ENCODE assay signal across 8 cellular contexts in the genomic region with DNA sequence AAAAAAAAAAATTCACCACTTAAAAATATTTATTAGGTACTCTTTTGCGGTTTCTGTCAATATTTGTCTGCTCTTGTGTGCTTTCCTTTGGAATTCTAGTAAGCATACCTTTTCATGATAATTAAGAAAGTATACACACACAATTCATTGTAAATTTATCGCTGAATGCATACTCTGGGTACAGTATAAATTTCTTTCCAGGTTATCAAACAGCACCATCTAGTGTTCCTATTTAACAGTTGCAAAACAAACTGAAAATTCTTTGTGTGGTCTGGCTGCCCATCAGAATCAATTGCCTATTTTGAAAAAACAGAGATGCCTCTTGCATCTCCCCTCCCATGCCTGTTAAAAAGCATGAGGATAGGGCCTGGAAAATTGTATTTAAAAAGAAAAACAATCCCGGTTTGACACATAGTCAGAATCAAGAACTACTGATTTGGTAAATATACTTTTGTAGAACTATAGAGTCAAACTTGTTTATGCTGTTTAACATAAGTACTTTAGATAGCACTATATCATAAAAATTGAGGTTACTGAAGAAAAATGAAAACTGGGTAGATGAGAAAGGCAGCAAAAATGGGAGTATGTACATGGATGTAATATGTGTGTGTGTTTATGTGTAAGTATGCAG. TPM values are rescaled to one million over a fixed set of nuclear protein-coding genes. Genes with fewer than 3 reads are reported as not detected.
DNase-seq lines count a peak whose midpoint lies in the region; ATAC-seq and TF ChIP-seq lines count a peak whose summit lies in the region.

No MANE protein-coding gene starts in this region.

- H3K9ac ChIP-seq in mammary epithelial cell (ENCODE audit: insufficient read depth, low read length) (no peak overlapping the region), liver (ENCODE audit: low read depth in 1 of 2, low read length in 2 of 2) (no peak overlapping the region)

- CTCF ChIA-PET in mammary epithelial cell (lab: Charles Lee; ENCODE audit: low non-redundant PET) = no interaction called here

- H3K4me3 ChIP-seq in mammary epithelial cell (replicated peaks in 1 of 3; ENCODE audit: insufficient read depth in 1 of 3, low read depth in 2 of 3, low read length in 3 of 3) (no peak overlapping the region), liver (ENCODE audit: low read depth in 1 of 3, low read length in 3 of 3) (no peak overlapping the region)
- no peak overlapping the region for H3K4me3 ChIP-seq in effector memory CD4-positive, alpha-beta T cell (ENCODE audit: insufficient read depth, low read depth, low read length, poor library complexity, severe bottlenecking)

- peaks cover 66% of the 10 kb centered on the region for H3K79me2 ChIP-seq in mammary epithelial cell (ENCODE audit: insufficient read depth, low read length)

- H3K4me1 ChIP-seq in mammary epithelial cell (ENCODE audit: insufficient read depth, low read length) (peaks cover 7% of the 10 kb centered on the region), liver (ENCODE audit: control insufficient read depth in 4 of 4, insufficient read depth in 4 of 4, low read length in 3 of 4) (peaks cover 0 to 20% (median 12%) of the 10 kb centered on the region in 4 donors)
- H3K4me1 ChIP-seq in effector memory CD4-positive, alpha-beta T cell (ENCODE audit: control insufficient read depth, insufficient read depth, low read length, poor library complexity, severe bottlenecking) = no peaks in the 10 kb centered on the region

- peak; percentile 59 for DNase-seq in AG08395 (ENCODE audit: low spot score)
- DNase-seq in GM13977 (ENCODE audit: low spot score) = no peak
- peak; percentile 45 for DNase-seq in NCI-H446 treated with DMSO at 0.1 percent for 48 hours (lab: John Stamatoyannopoulos, UW)
- peak; percentile 26 for DNase-seq in mammary epithelial cell
- DNase-seq in effector memory CD4-positive, alpha-beta T cell = no peak
- DNase-seq in nucleus accumbens (lab: John Stamatoyannopoulos, UW) = no peak

- no peaks in the 10 kb centered on the region for H3K27me3 ChIP-seq in mammary epithelial cell (ENCODE audit: insufficient read depth, low read length)
- no peaks in the 10 kb centered on the region for H3K27me3 ChIP-seq in liver (ENCODE audit: control insufficient read depth in 4 of 4, insufficient read depth in 4 of 4, low read length in 3 of 4)
- no peaks in the 10 kb centered on the region for H3K27me3 ChIP-seq in effector memory CD4-positive, alpha-beta T cell (replicated peaks; ENCODE audit: control insufficient read depth, insufficient read depth, low read length, poor library complexity, severe bottlenecking)

- no peak overlapping the region for H2AFZ ChIP-seq in mammary epithelial cell (ENCODE audit: low read depth, low read length)

- H3K27ac ChIP-seq in mammary epithelial cell (ENCODE audit: insufficient read depth, low read depth, low read length) = no peak overlapping the region
- no peak overlapping the region for H3K27ac ChIP-seq in liver (ENCODE audit: low read depth in 1 of 2, low read length in 2 of 2)
- H3K27ac ChIP-seq in effector memory CD4-positive, alpha-beta T cell (ENCODE audit: insufficient read depth, low read length, poor library complexity, severe bottlenecking) = no peak overlapping the region

- dilution Hi-C loops in mammary epithelial cell (cut with HindIII; ENCODE audit: low sequenced_read_pairs) = no loop called here

- H3K9me3 ChIP-seq in mammary epithelial cell (replicated peaks; ENCODE audit: insufficient read depth, low read length) (peaks cover 3% of the 10 kb centered on the region), liver (ENCODE audit: control insufficient read depth in 4 of 4, low read length in 3 of 4) (no peaks in the 10 kb centered on the region)
- no peaks in the 10 kb centered on the region for H3K9me3 ChIP-seq in effector memory CD4-positive, alpha-beta T cell (ENCODE audit: control insufficient read depth, low read length)

- TF ChIP-seq CTCF in GM13977 (IDR thresholded peaks at IDR 0.05; ENCODE audit: extremely low read depth, insufficient read depth, missing control alignments) = peak; percentile 54
- peak; percentile 62 to 70 for TF ChIP-seq CTCF in mammary epithelial cell (conservative IDR thresholded peaks at IDR 0.05 in 1 of 2, IDR thresholded peaks at IDR 0.05 in 1 of 2; ENCODE audit: extremely low read depth in 1 of 2, insufficient read depth in 1 of 2, low read depth in 1 of 2, low read length in 2 of 2)
- peak; percentile 76 for TF ChIP-seq CTCF in liver (IDR thresholded peaks at IDR 0.05; ENCODE audit: low read depth, low read length, missing input control)

- in situ Hi-C loops in GM13977 (cut with MboI; ENCODE audit: low pct_unique_long_range_greater_than_20kb, low sequenced_read_pairs, unreplicated experiment) = loop anchor here (10.0 kb wide), 1 partner anchor 152 kb away; no protein-coding TSS in a partner anchor
- in situ Hi-C loops in mammary epithelial cell (cut with MboI; ENCODE audit: low sequenced_read_pairs in 2 of 2) = loop anchor here (10.0 to 25.0 kb wide), 2 partner anchors 142 to 159 kb away; no protein-coding TSS in a partner anchor

- H3K36me3 ChIP-seq in mammary epithelial cell (ENCODE audit: insufficient read depth, low read length) = peaks cover 11% of the 10 kb centered on the region
- H3K36me3 ChIP-seq in liver (ENCODE audit: control insufficient read depth in 4 of 4, insufficient read depth in 3 of 4, low read depth in 1 of 4, low read length in 3 of 4) = no peaks in the 10 kb centered on the region
- no peaks in the 10 kb centered on the region for H3K36me3 ChIP-seq in effector memory CD4-positive, alpha-beta T cell (ENCODE audit: control insufficient read depth, insufficient read depth, low read length)

- no TSS peak for BruUV-seq in mammary epithelial cell (replicated peaks; lab: Mats Ljungman, UMichigan)

- H3K4me2 ChIP-seq in mammary epithelial cell (ENCODE audit: insufficient read depth, low read depth, low read length) = no peak overlapping the region

- peak; percentile 88 for TF ChIP-seq RAD21 in liver (IDR thresholded peaks at IDR 0.05)

- intact Hi-C loops in mammary epithelial cell (cut with micrococcal nuclease) = loop anchor here (1.0 to 10.0 kb wide), 2 partner anchors 148 to 792 kb away; no protein-coding TSS in a partner anchor

- peak; percentile 77 for ATAC-seq in HG02943 (IDR thresholded peaks at IDR 0.05; ENCODE audit: low read depth, unreplicated experiment)

- no peaks in the 10 kb centered on the region for H4K20me1 ChIP-seq in mammary epithelial cell (ENCODE audit: insufficient read depth, low read length)

- 22% methylated on average over 3 of the region's 3 CpGs for WGBS in mammary epithelial cell (ENCODE audit: low coverage, missing lambda C conversion rate)
- 21% methylated on average over 3 of the region's 3 CpGs for WGBS in liver

TF ChIP-seq in liver, 16 proteins besides CTCF, POLR2A, EP300 and RAD21:
- TF ChIP-seq GABPA (IDR thresholded peaks at IDR 0.05 in 1 of 2, conservative IDR thresholded peaks at IDR 0.05 in 1 of 2) (no peak), RXRA (IDR thresholded peaks at IDR 0.05) (no peak), HNF4A (conservative IDR thresholded peaks at IDR 0.05) (no peak), TAF1 (conservative IDR thresholded peaks at IDR 0.05) (no peak), YY1 (IDR thresholded peaks at IDR 0.05) (no peak), SP1 (IDR thresholded peaks at IDR 0.05) (no peak), NR2F2 (IDR thresholded peaks at IDR 0.05) (no peak), HNF4G (IDR thresholded peaks at IDR 0.05) (no peak), JUND (IDR thresholded peaks at IDR 0.05) (no peak), EGR1 (IDR thresholded peaks at IDR 0.05; ENCODE audit: low read depth in 2 of 2) (no peak), FOXA2 (IDR thresholded peaks at IDR 0.05) (no peak), FOXA1 (IDR thresholded peaks at IDR 0.05) (no peak)
- TF ChIP-seq, protein P1, sequence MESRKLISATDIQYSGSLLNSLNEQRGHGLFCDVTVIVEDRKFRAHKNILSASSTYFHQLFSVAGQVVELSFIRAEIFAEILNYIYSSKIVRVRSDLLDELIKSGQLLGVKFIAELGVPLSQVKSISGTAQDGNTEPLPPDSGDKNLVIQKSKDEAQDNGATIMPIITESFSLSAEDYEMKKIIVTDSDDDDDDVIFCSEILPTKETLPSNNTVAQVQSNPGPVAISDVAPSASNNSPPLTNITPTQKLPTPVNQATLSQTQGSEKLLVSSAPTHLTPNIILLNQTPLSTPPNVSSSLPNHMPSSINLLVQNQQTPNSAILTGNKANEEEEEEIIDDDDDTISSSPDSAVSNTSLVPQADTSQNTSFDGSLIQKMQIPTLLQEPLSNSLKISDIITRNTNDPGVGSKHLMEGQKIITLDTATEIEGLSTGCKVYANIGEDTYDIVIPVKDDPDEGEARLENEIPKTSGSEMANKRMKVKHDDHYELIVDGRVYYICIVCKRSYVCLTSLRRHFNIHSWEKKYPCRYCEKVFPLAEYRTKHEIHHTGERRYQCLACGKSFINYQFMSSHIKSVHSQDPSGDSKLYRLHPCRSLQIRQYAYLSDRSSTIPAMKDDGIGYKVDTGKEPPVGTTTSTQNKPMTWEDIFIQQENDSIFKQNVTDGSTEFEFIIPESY (IDR thresholded peaks at IDR 0.05) = no peak
- TF ChIP-seq, protein P2, sequence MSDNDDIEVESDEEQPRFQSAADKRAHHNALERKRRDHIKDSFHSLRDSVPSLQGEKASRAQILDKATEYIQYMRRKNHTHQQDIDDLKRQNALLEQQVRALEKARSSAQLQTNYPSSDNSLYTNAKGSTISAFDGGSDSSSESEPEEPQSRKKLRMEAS (IDR thresholded peaks at IDR 0.05) = no peak
TF ChIP-seq in liver: peak in this region for 0.

RNA-seq across cellular contexts. Expression of gene PGGT1B, which starts 16.2 kb away (rescaled TPM):
- total RNA-seq in mammary epithelial cell (10 to 100 TPM; 22.7 to 41.5 TPM), liver (10 to 100 TPM in 1 of 2 donors, 1 to 10 TPM in 1; 6.1 to 15.7 TPM)
- polyA plus RNA-seq in mammary epithelial cell (2.1 TPM), liver (1 to 10 TPM; 4.9 to 5.1 TPM)
- 25.6 TPM for polyA minus RNA-seq in mammary epithelial cell

RNA-seq across cellular contexts. Expression of gene CCDC112, which starts 50.0 kb away (rescaled TPM):
- total RNA-seq in mammary epithelial cell (1 to 10 TPM; 3.9 to 4.3 TPM), liver (1 to 10 TPM; 1.2 to 1.6 TPM)
- polyA plus RNA-seq in mammary epithelial cell (1.9 TPM), liver (1 to 10 TPM in 1 of 2 donors, under 1 TPM in 1; 0.75 to 1.1 TPM)
- polyA minus RNA-seq in mammary epithelial cell = not detected

Comparison
In these comparisons a context has a peak if more than half of its experiments do, and no peak if none do; other contexts are left out.
1. DNase-seq: peak in AG08395 (single experiment), NCI-H446 treated with DMSO at 0.1 percent for 48 hours (single experiment) and mammary epithelial cell (single experiment); none in GM13977 (single experiment), effector memory CD4-positive, alpha-beta T cell (0 of 3) and nucleus accumbens (0 of 56).
2. Peak in every context shown above with its lines, with median percentiles within 50 percentile points of each other: CTCF ChIP-seq.